Comparison of ENCODE assay signal across 14 cellular contexts in genomic region chr16:2090481-2090797, GRCh38. TPM values are rescaled to one million over a fixed set of nuclear protein-coding genes. Genes with fewer than 3 reads are reported as not detected.
DNase-seq lines count a peak whose midpoint lies in the region; ATAC-seq and TF ChIP-seq lines count a peak whose summit lies in the region.
"Had no signal": no experiment of that assay in that cellular context is flagged by ENCODE, and none has a peak within 500 bp of the region (broad histone marks: within the 10 kb centered on the region; RNA-seq: fewer than 3 reads in every experiment).

No MANE protein-coding gene starts in this region.

- DNase-seq in epithelial cell of proximal tubule (ENCODE audit: low read depth) (no peak), left colon (no peak), sigmoid colon (no peak), RKO (ENCODE audit: low spot score) (no peak)
- DNase-seq in stimulated activated naive CD4-positive, alpha-beta T cell treated with Interleukin-2 at 50 U/mL for 16 hours (lab: John Stamatoyannopoulos, UW): no peak
- DNase-seq: activated naive CD8-positive, alpha-beta T cell treated with anti-CD3 and anti-CD28 coated beads, Interleukin-2, amount 10 ng/mL, durations not matched to agents 7 days and 5 days; HFFc6; NCI-H1694 treated with DMSO at 0.1 percent for 48 hours; NCI-H82 had no signal

- TF ChIP-seq EP300 in sigmoid colon (IDR thresholded peaks at IDR 0.05): no peak

- WGBS in sigmoid colon, 2 donors: 26 to 81% methylated on average over 17 of the region's 17 CpGs

- H3K36me3 ChIP-seq in HUES48 (ENCODE audit: control insufficient read depth, insufficient read depth, low read length) (peaks cover 44% of the 10 kb centered on the region), sigmoid colon (peaks cover 51 to 98% (median 69%) of the 10 kb centered on the region in 4 donors)

- TF ChIP-seq CTCF in epithelial cell of proximal tubule (conservative IDR thresholded peaks at IDR 0.05; ENCODE audit: low read depth, low read length): no peak
- no peak for TF ChIP-seq CTCF in sigmoid colon (IDR thresholded peaks at IDR 0.05)

- H3K27ac ChIP-seq in HUES48 (ENCODE audit: low read depth, low read length) (no peak overlapping the region), sigmoid colon (peak overlapping the region; percentile 53 to 84 (median 76))
- H3K27ac ChIP-seq: KMS-11 had no signal

- peak; percentile 17 for ATAC-seq in left colon
- no peak for ATAC-seq in HG03432 (IDR thresholded peaks at IDR 0.05; ENCODE audit: unreplicated experiment)
- no peak for ATAC-seq in HG02981 (IDR thresholded peaks at IDR 0.05; ENCODE audit: unreplicated experiment)

- H3K4me1 ChIP-seq in HUES48 (ENCODE audit: control insufficient read depth, insufficient read depth, low read length): peaks cover 4% of the 10 kb centered on the region; the same call in 1 of the 2 replicates
- H3K4me1 ChIP-seq in sigmoid colon: peaks cover 0 to 25% (median 22%) of the 10 kb centered on the region in 4 donors

- H3K9me3 ChIP-seq in HUES48 (ENCODE audit: control insufficient read depth, insufficient read depth, low read length) (no peaks in the 10 kb centered on the region), sigmoid colon (no peaks in the 10 kb centered on the region)

- H3K9ac ChIP-seq in HUES48 (ENCODE audit: low read depth, low read length): no peak overlapping the region
- H3K9ac ChIP-seq: KMS-11 had no signal

- peak overlapping the region; percentile 56; the same call in 1 of the 2 replicates for H3K4me3 ChIP-seq in HUES48 (ENCODE audit: low read depth, low read length)
- peak overlapping the region; percentile 36 for H3K4me3 ChIP-seq in epithelial cell of proximal tubule (ENCODE audit: low read depth, low read length)
- no peak overlapping the region for H3K4me3 ChIP-seq in sigmoid colon
- H3K4me3 ChIP-seq: smooth muscle cell had no signal

- TF ChIP-seq POLR2A in sigmoid colon (IDR thresholded peaks at IDR 0.05): no peak

- H3K27me3 ChIP-seq in HUES48 (ENCODE audit: control insufficient read depth, insufficient read depth, low read length): no peaks in the 10 kb centered on the region
- no peaks in the 10 kb centered on the region for H3K27me3 ChIP-seq in sigmoid colon

- intact Hi-C loops in left colon (cut with DNase I, micrococcal nuclease) (no loop called here), sigmoid colon (cut with DNase I) (no loop called here)

RNA-seq across cellular contexts. Expression of gene TSC2, which starts 42.7 kb away (rescaled TPM):
- 30.7 and 64.1 TPM in 2 replicates for total RNA-seq in epithelial cell of proximal tubule
- 100 to 1,000 TPM; 115 to 118 TPM for total RNA-seq in left colon
- total RNA-seq in sigmoid colon: 10 to 100 TPM; 25.0 to 80.9 (median 36.9) TPM
- 10 to 100 TPM; 16.9 to 58.4 (median 31.2) TPM for polyA plus RNA-seq in sigmoid colon

RNA-seq across cellular contexts. Expression of gene NTHL1, which starts 42.8 kb away (rescaled TPM):
- total RNA-seq in epithelial cell of proximal tubule (61.2 and 62.8 TPM in 2 replicates), left colon (10 to 100 TPM; 27.3 to 29.5 TPM), sigmoid colon (10 to 100 TPM; 18.4 to 33.8 (median 25.6) TPM)
- 10 to 100 TPM; 20.4 to 44.5 (median 35.6) TPM for polyA plus RNA-seq in sigmoid colon

RNA-seq across cellular contexts. Expression of gene PKD1, which starts 45.3 kb away (rescaled TPM):
- total RNA-seq in epithelial cell of proximal tubule: 50.6 and 80.2 TPM in 2 replicates
- total RNA-seq in left colon: 10 to 100 TPM; 75.1 to 76.7 TPM
- total RNA-seq in sigmoid colon: 100 to 1,000 TPM in 2 of 4 donors, 10 to 100 TPM in 2; 81.6 to 372 (median 134) TPM
- 10 to 100 TPM; 10.6 to 61.4 (median 11.4) TPM for polyA plus RNA-seq in sigmoid colon

RNA-seq across cellular contexts. Expression of gene RAB26, which starts 58.0 kb away (rescaled TPM):
- 2.3 and 11.6 TPM in 2 replicates for total RNA-seq in epithelial cell of proximal tubule
- total RNA-seq in left colon: 10 to 100 TPM; 24.9 to 27.2 TPM
- total RNA-seq in sigmoid colon: 1 to 10 TPM in 2 of 4 donors, under 1 TPM in 1, not detected in 1; 0.68 to 3.0 (median 1.8) TPM
- 10 to 100 TPM; 13.9 to 18.8 (median 16.2) TPM for polyA plus RNA-seq in sigmoid colon
- total RNA-seq: smooth muscle cell had no signal

Comparison
In these comparisons a context has a peak if more than half of its experiments do, and no peak if none do; other contexts are left out.
1. H3K4me3 ChIP-seq: peak in HUES48 (single experiment) and epithelial cell of proximal tubule (single experiment); none in sigmoid colon (0 of 4).